15 cellular contexts compared by ENCODE assay signal in the genomic region with DNA sequence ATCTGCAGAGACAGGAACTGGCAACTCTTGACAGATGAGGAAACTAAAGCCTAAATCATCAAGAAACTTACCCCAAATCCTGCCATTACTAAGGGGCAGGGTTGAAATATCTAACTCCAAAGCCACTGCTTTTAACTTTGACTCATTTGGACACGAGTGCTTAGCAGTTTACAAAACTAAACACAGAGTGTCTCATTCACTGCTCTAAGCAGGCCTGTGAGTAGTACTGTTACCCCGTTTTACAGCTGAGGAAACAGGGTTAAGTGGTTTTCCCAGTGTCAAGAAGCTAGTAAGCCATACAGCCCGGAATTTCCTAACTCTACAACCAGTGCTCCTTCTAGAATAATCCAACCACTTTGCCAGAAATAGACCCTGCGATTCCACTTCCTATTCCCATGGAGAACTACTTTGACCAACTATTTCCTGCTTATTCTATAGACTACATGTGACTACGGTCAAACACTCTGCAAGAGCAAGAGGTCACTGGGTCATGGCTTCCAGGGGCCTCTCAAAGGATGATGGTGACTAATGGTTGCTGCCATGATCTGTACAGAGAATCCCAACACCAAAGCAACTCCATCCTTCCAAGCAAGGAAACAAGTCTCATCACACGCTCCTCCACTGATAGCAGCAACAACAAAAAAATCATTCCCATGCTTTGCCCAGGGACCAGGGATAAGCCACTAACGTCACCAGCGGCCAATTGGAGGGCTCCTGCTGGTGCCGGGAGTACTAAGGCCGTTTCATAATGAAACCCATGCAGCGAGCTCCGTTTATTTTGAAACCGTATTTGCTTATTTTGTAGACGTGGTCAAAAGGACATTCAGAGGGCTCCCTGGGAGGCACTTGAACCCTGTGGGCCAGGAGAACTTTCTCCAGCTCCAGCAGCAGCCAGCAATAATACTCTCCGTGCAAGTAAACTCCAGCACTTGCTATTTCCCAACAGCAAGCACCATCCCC. TPM values are rescaled to one million over a fixed set of nuclear protein-coding genes. Genes with fewer than 3 reads are reported as not detected.
A peak's percentile ranks its signal among the peaks of the same experiment; 100 is the strongest.
DNase-seq lines count a peak whose midpoint lies in the region; ATAC-seq and TF ChIP-seq lines count a peak whose summit lies in the region.
"Had no signal": no experiment of that assay in that cellular context is flagged by ENCODE, and none has a peak within 500 bp of the region (broad histone marks: within the 10 kb centered on the region; RNA-seq: fewer than 3 reads in every experiment).

No MANE protein-coding gene starts in this region.

- ATAC-seq in SK-N-SH treated with all-trans-retinoic acid at 6 μM for 48 hours (no peak), lower lobe of right lung (no peak), HG02763 (IDR thresholded peaks at IDR 0.05; ENCODE audit: unreplicated experiment) (no peak)
- ATAC-seq: activated T-cell treated with anti-CD3 and anti-CD28 coated beads, Interleukin-2, amount 50 U/mL, for 4 hours had no signal

- no peaks in the 10 kb centered on the region for H3K9me2 ChIP-seq in SK-N-SH

- H4K20me1 ChIP-seq in SK-N-SH (ENCODE audit: insufficient read depth), result no peaks in the 10 kb centered on the region

- H3K27me3 ChIP-seq in SK-N-SH (ENCODE audit: insufficient read depth), result no peaks in the 10 kb centered on the region
- H3K27me3 ChIP-seq in vagina, result no peaks in the 10 kb centered on the region
- H3K27me3 ChIP-seq in lower lobe of right lung (ENCODE audit: low read depth), result peaks cover 3% of the 10 kb centered on the region
- H3K27me3 ChIP-seq: ovary had no signal

- H3K9me3 Mint-ChIP-seq in activated T-helper 1 cell treated with anti-CD3 and anti-CD28 coated beads, Interleukin-12 subunit alpha, Interleukin-12 subunit beta, Interleukin-2, Interleukin-4 antibody, amounts not matched to agents 30 ng/mL and 10 ng/mL and 1 ng/mL, durations not matched to agents 14 hours and 24 hours and 36 hours, result no peaks in the 10 kb centered on the region
- H3K9me3 Mint-ChIP-seq: activated T-cell treated with anti-CD3 and anti-CD28 coated beads, Interleukin-2, amount 50 U/mL, for 4 hours; CD4-positive, alpha-beta T cell had no signal

- H3K4me3 ChIP-seq in SK-N-SH (ENCODE audit: low read depth in 2 of 2, low read length in 1 of 2) (no peak overlapping the region), mesodermal cell (ENCODE audit: extremely low read depth, insufficient read depth, low read length, poor library complexity, severe bottlenecking) (no peak overlapping the region), vagina (no peak overlapping the region), lower lobe of right lung (no peak overlapping the region)
- H3K4me3 ChIP-seq: ovary had no signal

- CTCF ChIA-PET in SK-N-SH (lab: Yijun Ruan, JAX), result no interaction called here

- peaks cover 9% of the 10 kb centered on the region for H3K27me3 Mint-ChIP-seq in activated T-helper 1 cell treated with anti-CD3 and anti-CD28 coated beads, Interleukin-12 subunit alpha, Interleukin-12 subunit beta, Interleukin-2, Interleukin-4 antibody, amounts not matched to agents 30 ng/mL and 10 ng/mL and 1 ng/mL, durations not matched to agents 14 hours and 24 hours and 36 hours (ENCODE audit: insufficient read depth)

- no peak for TF ChIP-seq CTCF in SK-N-SH (IDR thresholded peaks at IDR 0.05)
- no peak for TF ChIP-seq CTCF in vagina (IDR thresholded peaks at IDR 0.05)
- no peak for TF ChIP-seq CTCF in lower lobe of right lung (IDR thresholded peaks at IDR 0.05)

- no peak overlapping the region for H3K4me3 Mint-ChIP-seq in activated T-helper 1 cell treated with anti-CD3 and anti-CD28 coated beads, Interleukin-12 subunit alpha, Interleukin-12 subunit beta, Interleukin-2, Interleukin-4 antibody, amounts not matched to agents 30 ng/mL and 10 ng/mL and 1 ng/mL, durations not matched to agents 14 hours and 24 hours and 36 hours
- H3K4me3 Mint-ChIP-seq: activated T-cell treated with anti-CD3 and anti-CD28 coated beads, Interleukin-2, amount 50 U/mL, for 4 hours; CD4-positive, alpha-beta T cell had no signal

- POLR2A ChIA-PET in SK-N-SH (lab: Yijun Ruan, JAX), result no interaction called here

- intact Hi-C loops in vagina (cut with DNase I), result no loop called here
- intact Hi-C loops in lower lobe of right lung (cut with DNase I), result no loop called here
- intact Hi-C loops in activated T-helper 1 cell treated with anti-CD3 and anti-CD28 coated beads, Interleukin-12 subunit alpha, Interleukin-12 subunit beta, Interleukin-2, Interleukin-4 antibody, amounts not matched to agents 30 ng/mL and 10 ng/mL and 1 ng/mL, durations not matched to agents 14 hours and 24 hours and 36 hours (cut with micrococcal nuclease), result no loop called here

- WGBS in SK-N-SH (ENCODE audit: low lambda C conversion rate), result 92% methylated on average over 15 of the region's 15 CpGs
- WGBS in mesodermal cell (ENCODE audit: insufficient coverage in 2 of 2), 2 experiments, result 89 to 95% methylated on average over 12 to 13 of the region's 15 CpGs

- no peak overlapping the region for H3K27ac Mint-ChIP-seq in activated T-helper 1 cell treated with anti-CD3 and anti-CD28 coated beads, Interleukin-12 subunit alpha, Interleukin-12 subunit beta, Interleukin-2, Interleukin-4 antibody, amounts not matched to agents 30 ng/mL and 10 ng/mL and 1 ng/mL, durations not matched to agents 14 hours and 24 hours and 36 hours
- H3K27ac Mint-ChIP-seq: CD4-positive, alpha-beta T cell had no signal

- H3K9me3 ChIP-seq in SK-N-SH, result no peaks in the 10 kb centered on the region
- H3K9me3 ChIP-seq in mesodermal cell (ENCODE audit: control insufficient read depth, low read length), result no peaks in the 10 kb centered on the region
- no peaks in the 10 kb centered on the region for H3K9me3 ChIP-seq in vagina
- no peaks in the 10 kb centered on the region for H3K9me3 ChIP-seq in lower lobe of right lung
- H3K9me3 ChIP-seq: ovary had no signal

- H3K79me2 ChIP-seq in SK-N-SH (ENCODE audit: insufficient read depth), result peaks cover 81% of the 10 kb centered on the region

- no peak overlapping the region for H3K9ac ChIP-seq in SK-N-SH

- peaks cover 3 to 23% of the 10 kb centered on the region in 2 experiments; a peak in 3 of 4 replicates for H3K4me1 ChIP-seq in SK-N-SH (ENCODE audit: control insufficient read depth in 1 of 2, insufficient read depth in 2 of 2, low read depth in 1 of 2, low read length in 1 of 2)
- H3K4me1 ChIP-seq in mesodermal cell (ENCODE audit: control insufficient read depth, insufficient read depth, low read length, poor library complexity, severe bottlenecking), result peaks cover 65% of the 10 kb centered on the region
- peaks cover 48% of the 10 kb centered on the region for H3K4me1 ChIP-seq in vagina
- peaks cover 33% of the 10 kb centered on the region for H3K4me1 ChIP-seq in lower lobe of right lung

- H3K36me3 Mint-ChIP-seq in activated T-helper 1 cell treated with anti-CD3 and anti-CD28 coated beads, Interleukin-12 subunit alpha, Interleukin-12 subunit beta, Interleukin-2, Interleukin-4 antibody, amounts not matched to agents 30 ng/mL and 10 ng/mL and 1 ng/mL, durations not matched to agents 14 hours and 24 hours and 36 hours (ENCODE audit: low read depth), result no peaks in the 10 kb centered on the region

- TF ChIP-seq RAD21 in SK-N-SH (IDR thresholded peaks at IDR 0.05; ENCODE audit: low read length), result no peak

- no peak for DNase-seq in SK-N-SH
- DNase-seq in vagina (ENCODE audit: extremely low spot score in 2 of 2), result no peak
- no peak for DNase-seq in lower lobe of right lung
- DNase-seq in activated T-helper 1 cell treated with anti-CD3 and anti-CD28 coated beads, Interleukin-12 subunit alpha, Interleukin-12 subunit beta, Interleukin-2, Interleukin-4 antibody, amounts not matched to agents 30 ng/mL and 10 ng/mL and 1 ng/mL, durations not matched to agents 14 hours and 24 hours and 36 hours (ENCODE audit: low spot score), result no peak
- DNase-seq: activated T-cell treated with anti-CD3 and anti-CD28 coated beads, Interleukin-2, amount 50 U/mL, for 4 hours; CD4-positive, alpha-beta T cell; cortex of kidney; NCI-H2081 treated with DMSO at 0.1 percent for 48 hours; ovary; stimulated activated CD4-positive, alpha-beta T cell treated with anti-CD3 and anti-CD28 coated beads, Interleukin-15, amount 100 ng/mL, for 24 hours had no signal

- H3K4me1 Mint-ChIP-seq in activated T-helper 1 cell treated with anti-CD3 and anti-CD28 coated beads, Interleukin-12 subunit alpha, Interleukin-12 subunit beta, Interleukin-2, Interleukin-4 antibody, amounts not matched to agents 30 ng/mL and 10 ng/mL and 1 ng/mL, durations not matched to agents 14 hours and 24 hours and 36 hours (ENCODE audit: low read depth), result no peaks in the 10 kb centered on the region

- H3K27ac ChIP-seq in SK-N-SH (ENCODE audit: low read depth in 2 of 2, low read length in 1 of 2), result peak overlapping the region in 1 of 2 experiments; percentile 96; a peak in 2 of 4 replicates
- peak overlapping the region; percentile 72 for H3K27ac ChIP-seq in cingulate gyrus (ENCODE audit: low read depth, low read length)
- peak overlapping the region; percentile 99 for H3K27ac ChIP-seq in mesodermal cell (ENCODE audit: low read depth, low read length, severe bottlenecking)
- H3K27ac ChIP-seq in vagina, result peak overlapping the region; percentile 72
- no peak overlapping the region for H3K27ac ChIP-seq in lower lobe of right lung
- H3K27ac ChIP-seq: 22Rv1, ovary had no signal

- H3F3A ChIP-seq in SK-N-SH (replicated peaks; ENCODE audit: insufficient read depth), result peaks cover 41% of the 10 kb centered on the region

- no peak overlapping the region for H2AFZ ChIP-seq in SK-N-SH (ENCODE audit: low read depth)

- peaks cover 11 to 30% of the 10 kb centered on the region in 2 experiments for H3K36me3 ChIP-seq in SK-N-SH (replicated peaks in 1 of 2; ENCODE audit: control insufficient read depth in 1 of 2, insufficient read depth in 2 of 2, low read length in 1 of 2)
- peaks cover 59% of the 10 kb centered on the region for H3K36me3 ChIP-seq in mesodermal cell (ENCODE audit: control insufficient read depth, insufficient read depth, low read length)
- H3K36me3 ChIP-seq in vagina, result peaks cover 0 to 5% of the 10 kb centered on the region in 2 donors
- no peaks in the 10 kb centered on the region for H3K36me3 ChIP-seq in lower lobe of right lung
- H3K36me3 ChIP-seq: ovary had no signal

- H3K4me2 ChIP-seq in SK-N-SH, result 0 out of 2 replicates have a peak overlapping the region, but pooled peaks have one; percentile 6

- no peak for TF ChIP-seq POLR2A in vagina (IDR thresholded peaks at IDR 0.05)

- no peak for TF ChIP-seq EP300 in SK-N-SH (IDR thresholded peaks at IDR 0.05; ENCODE audit: borderline replicate concordance in 1 of 2, low read depth in 1 of 2, low read length in 1 of 2)

RNA-seq across cellular contexts. Expression of a gene that starts 56.3 kb away (rescaled TPM):
- 8.1 and 11.3 TPM in 2 replicates for polyA plus RNA-seq in SK-N-SH (2012; rRNA removed)
- polyA plus RNA-seq in SK-N-SH (2012; cell fraction: cytosol; rRNA removed), result 9.5 and 10.7 TPM in 2 replicates
- polyA plus RNA-seq in SK-N-SH (2012; cell fraction: nucleus; rRNA removed), result 12.0 and 18.7 TPM in 2 replicates
- 22.5 TPM for polyA plus RNA-seq in mesodermal cell (2013, experiment 1 of 2)
- 20.5 TPM for polyA plus RNA-seq in mesodermal cell (2013, experiment 2 of 2)
- 22.8 TPM for total RNA-seq in vagina
- total RNA-seq in lower lobe of right lung, result 17.5 TPM
- 0.05 TPM in 1 of 2 replicates, not detected in the other for total RNA-seq in activated T-helper 1 cell treated with anti-CD3 and anti-CD28 coated beads, Interleukin-12 subunit alpha, Interleukin-12 subunit beta, Interleukin-2, Interleukin-4 antibody, amounts not matched to agents 30 ng/mL and 10 ng/mL and 1 ng/mL, durations not matched to agents 14 hours and 24 hours and 36 hours

Comparison
In these comparisons a context has a peak if more than half of its experiments do, and no peak if none do; other contexts are left out.
1. RNA of a gene that starts 56.3 kb away (total RNA-seq): 22.8 TPM in vagina (single experiment) and 17.5 TPM in lower lobe of right lung (single experiment); 0.05 TPM in activated T-helper 1 cell treated with anti-CD3 and anti-CD28 coated beads, Interleukin-12 subunit alpha, Interleukin-12 subunit beta, Interleukin-2, Interleukin-4 antibody, amounts not matched to agents 30 ng/mL and 10 ng/mL and 1 ng/mL, durations not matched to agents 14 hours and 24 hours and 36 hours; every median in the first group is over 10 times any median in the second.